30 cellular contexts compared by ENCODE assay signal in genomic region chr2:196801986-196802385, GRCh38. TPM values are rescaled to one million over a fixed set of nuclear protein-coding genes. Genes with fewer than 3 reads are reported as not detected.
DNase-seq lines count a peak whose midpoint lies in the region; ATAC-seq and TF ChIP-seq lines count a peak whose summit lies in the region.
"Had no signal": no experiment of that assay in that cellular context is flagged by ENCODE, and none has a peak within 500 bp of the region (broad histone marks: within the 10 kb centered on the region; RNA-seq: fewer than 3 reads in every experiment).

No MANE protein-coding gene starts in this region.

- peaks cover 2% of the 10 kb centered on the region for H3K9me3 Mint-ChIP-seq in neural progenitor cell
- H3K9me3 Mint-ChIP-seq: immature natural killer cell had no signal

- no peak overlapping the region for H3K4me2 ChIP-seq in neural progenitor cell

- no peaks in the 10 kb centered on the region for H3K27me3 Mint-ChIP-seq in neural progenitor cell (ENCODE audit: insufficient read depth, low read depth)

- no peak for ATAC-seq in GM18867 (IDR thresholded peaks at IDR 0.05; ENCODE audit: unreplicated experiment)
- ATAC-seq: HepG2; left lobe of liver; stimulated activated naive B cell treated with anti-CD40 and anti-IgM and Interleukin-4, amounts not matched to agents 10 μg/mL and 1 μg/mL and 100 μg/mL, for 72 hours had no signal

- no peaks in the 10 kb centered on the region for H4K20me1 ChIP-seq in neural progenitor cell (ENCODE audit: low read depth)

- TF ChIP-seq CTCF in neural progenitor cell (IDR thresholded peaks at IDR 0.05), result no peak

- no peaks in the 10 kb centered on the region for H3K9me3 ChIP-seq in adipocyte (ENCODE audit: control insufficient read depth, low read length)
- H3K9me3 ChIP-seq in neural progenitor cell (ENCODE audit: low read depth), result no peaks in the 10 kb centered on the region
- H3K9me3 ChIP-seq: sigmoid colon, testis had no signal

- H3K27ac ChIP-seq in epithelial cell of prostate (peak overlapping the region; percentile 51), neural progenitor cell (no peak overlapping the region)
- H3K27ac ChIP-seq: dorsolateral prefrontal cortex, sigmoid colon, testis had no signal

- peak; percentile 12 for DNase-seq in ELF-1 (ENCODE audit: low read depth, low spot score)
- peak; percentile 25 for DNase-seq in adipocyte (ENCODE audit: low read depth)
- DNase-seq in epithelial cell of prostate (ENCODE audit: low read depth, low spot score), result no peak
- no peak for DNase-seq in neural progenitor cell (ENCODE audit: low spot score)
- no peak for DNase-seq in NCI-H1092 treated with DMSO at 0.1 percent for 48 hours (lab: John Stamatoyannopoulos, UW)
- DNase-seq in foreskin melanocyte, result no peak
- DNase-seq: activated CD4-positive, alpha-beta T cell treated with anti-CD3 and anti-CD28 coated beads, Interleukin-2, amount 10 ng/mL, durations not matched to agents 7 days and 5 days; activated naive CD4-positive, alpha-beta T cell; activated T-cell treated with anti-CD3 and anti-CD28 coated beads, Interleukin-2, amount 50 U/mL, for 48 hours; amygdala; dorsolateral prefrontal cortex; hypothalamus; immature natural killer cell; Karpas-422; mesendoderm; MV-4-11; NCI-H2171; NCI-H524; SHP77; sigmoid colon; stimulated activated CD4-positive, alpha-beta T cell treated with anti-CD3 and anti-CD28 coated beads, Interleukin-4, amount 100 ng/mL, for 4 hours; stimulated activated naive B cell treated with anti-CD40 and anti-IgM and Interleukin-4, amounts not matched to agents 10 μg/mL and 1 μg/mL and 100 μg/mL, for 72 hours; SW 1271; testis had no signal

- H3K27me3 ChIP-seq in adipocyte (replicated peaks; ENCODE audit: control insufficient read depth, insufficient read depth, low read length) (no peaks in the 10 kb centered on the region), neural progenitor cell (peaks cover 44% of the 10 kb centered on the region)
- H3K27me3 ChIP-seq: dorsolateral prefrontal cortex, testis had no signal

- H3K36me3 ChIP-seq in adipocyte (ENCODE audit: control insufficient read depth, insufficient read depth, low read length, severe bottlenecking), result peaks cover 9% of the 10 kb centered on the region
- H3K36me3 ChIP-seq in neural progenitor cell, result peaks cover 9% of the 10 kb centered on the region

- H3K27ac Mint-ChIP-seq in neural progenitor cell, result no peak overlapping the region
- H3K27ac Mint-ChIP-seq: activated CD4-positive, alpha-beta T cell treated with anti-CD3 and anti-CD28 coated beads, Interleukin-2, amount 10 ng/mL, durations not matched to agents 7 days and 5 days; CD14-positive monocyte; immature natural killer cell; progenitor cell of endocrine pancreas; stimulated activated naive B cell treated with anti-CD40 and anti-IgM and Interleukin-4, amounts not matched to agents 10 μg/mL and 1 μg/mL and 100 μg/mL, for 72 hours had no signal

- H2AFZ ChIP-seq in neural progenitor cell (replicated peaks), result peak overlapping the region; percentile 40

- peaks cover 2% of the 10 kb centered on the region for H3K36me3 Mint-ChIP-seq in neural progenitor cell

- H3K4me3 Mint-ChIP-seq in neural progenitor cell, result no peak overlapping the region
- H3K4me3 Mint-ChIP-seq: activated CD4-positive, alpha-beta T cell treated with anti-CD3 and anti-CD28 coated beads, Interleukin-2, amount 10 ng/mL, durations not matched to agents 7 days and 5 days; CD14-positive monocyte; stimulated activated naive B cell treated with anti-CD40 and anti-IgM and Interleukin-4, amounts not matched to agents 10 μg/mL and 1 μg/mL and 100 μg/mL, for 72 hours had no signal

- peaks cover 22% of the 10 kb centered on the region for H3K4me1 ChIP-seq in adipocyte (ENCODE audit: control insufficient read depth, insufficient read depth, low read length)
- no peaks in the 10 kb centered on the region for H3K4me1 ChIP-seq in neural progenitor cell
- H3K4me1 ChIP-seq: testis had no signal

- peaks cover 13% of the 10 kb centered on the region for H3K4me1 Mint-ChIP-seq in neural progenitor cell

- no peaks in the 10 kb centered on the region for H3F3A ChIP-seq in neural progenitor cell (ENCODE audit: low read depth)

- peak overlapping the region; percentile 50 for H3K4me3 ChIP-seq in adipocyte (ENCODE audit: low read length)
- H3K4me3 ChIP-seq in neural progenitor cell, result no peak overlapping the region
- H3K4me3 ChIP-seq: dorsolateral prefrontal cortex, sigmoid colon, testis had no signal

- H3K79me2 ChIP-seq in neural progenitor cell (ENCODE audit: low read depth), result peaks cover 22% of the 10 kb centered on the region

- peak overlapping the region; percentile 77 for H3K9ac ChIP-seq in adipocyte (ENCODE audit: low read length)
- H3K9ac ChIP-seq in neural progenitor cell, result no peak overlapping the region

RNA-seq across cellular contexts. Expression of gene GTF3C3, which starts 2.5 kb away (rescaled TPM):
- total RNA-seq in neural progenitor cell (ENCODE audit: low replicate concordance), result 59.9 and 122 TPM in 2 replicates

RNA-seq across cellular contexts. Expression of gene C2orf66, which starts 7.2 kb away (rescaled TPM):
- 0.15 and 0.43 TPM in 2 replicates for total RNA-seq in neural progenitor cell (ENCODE audit: low replicate concordance)
- total RNA-seq: HepG2, left lobe of liver, myocyte, sigmoid colon had no signal

Comparison
In these comparisons a context has a peak if more than half of its experiments do, and no peak if none do; other contexts are left out.
1. DNase-seq: peak in ELF-1 (single experiment) and adipocyte (single experiment); none in epithelial cell of prostate (single experiment), neural progenitor cell (single experiment), NCI-H1092 treated with DMSO at 0.1 percent for 48 hours (single experiment) and foreskin melanocyte (single experiment).